Comparison of ENCODE assay signal across 27 cellular contexts in the genomic region with DNA sequence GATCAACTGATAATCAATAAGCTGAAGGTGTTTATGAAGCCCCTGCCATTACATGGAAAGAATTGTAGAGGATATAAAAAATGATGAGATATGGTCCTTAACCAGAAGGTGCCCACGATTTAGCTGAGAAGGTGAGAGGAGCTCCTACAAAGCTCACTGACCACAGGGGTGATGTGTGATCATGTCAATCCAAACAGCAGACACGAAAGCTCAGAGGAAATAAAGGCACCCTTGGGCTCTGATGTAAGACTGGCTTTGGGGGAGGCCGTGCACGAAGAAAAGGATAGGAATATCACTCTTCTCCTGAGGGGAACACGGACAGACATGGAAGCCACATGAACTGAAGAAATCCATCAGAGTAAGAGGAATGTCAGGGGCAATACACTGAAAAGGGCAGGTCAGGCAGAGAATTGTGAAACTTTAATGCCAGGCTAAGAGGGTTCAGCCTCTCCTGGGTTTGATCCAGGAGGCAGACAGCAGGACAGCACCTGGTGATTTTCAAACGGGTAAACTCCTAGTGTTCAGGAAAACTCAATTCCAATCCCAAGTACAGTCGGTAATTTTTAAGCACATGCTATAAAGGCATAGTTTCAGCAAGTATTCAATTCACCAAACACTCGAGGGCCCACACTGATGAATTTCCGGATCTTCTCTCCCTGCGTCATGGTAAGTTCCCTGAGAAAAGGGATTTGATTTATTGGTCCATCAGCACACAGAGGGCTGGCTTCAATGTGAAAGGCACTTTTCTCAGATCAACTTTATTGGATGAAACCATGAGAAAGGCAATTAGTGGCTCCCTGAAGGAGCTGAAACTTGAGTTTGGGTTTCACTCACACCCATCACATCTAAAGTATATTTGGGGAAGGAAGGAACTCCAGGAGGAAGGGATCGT.
A peak's percentile ranks its signal among the peaks of the same experiment; 100 is the strongest.
DNase-seq lines count a peak whose midpoint lies in the region; ATAC-seq, FAIRE-seq and TF ChIP-seq lines count a peak whose summit lies in the region.
"Had no signal": no experiment of that assay in that cellular context is flagged by ENCODE, and none has a peak within 500 bp of the region (broad histone marks: within the 10 kb centered on the region; RNA-seq: fewer than 3 reads in every experiment).

No MANE protein-coding gene starts in this region.

- H3K79me2 ChIP-seq in GM12878 (ENCODE audit: control insufficient read depth, insufficient read depth, low read length) = no peaks in the 10 kb centered on the region

- H3K27ac Mint-ChIP-seq in nephron = peak overlapping the region; percentile 34 to 65 (median 43)
- H3K27ac Mint-ChIP-seq: CD8-positive, alpha-beta memory T cell; T-cell had no signal

- no peaks in the 10 kb centered on the region for H4K20me1 ChIP-seq in GM12878 (ENCODE audit: control insufficient read depth, insufficient read depth)
- H4K20me1 ChIP-seq: BLaER1 treated with 17β-estradiol and CSF1 and Interleukin-3, amounts not matched to agents 10 nM and 100 nM had no signal

- no peak overlapping the region for H2AFZ ChIP-seq in GM12878 (ENCODE audit: control insufficient read depth, low read depth, low read length)

- TF ChIP-seq CTCF in GM12878 (IDR thresholded peaks at IDR 0.05 in 2 of 3, conservative IDR thresholded peaks at IDR 0.05 in 1 of 3; ENCODE audit: control insufficient read depth in 2 of 3, extremely low read depth in 1 of 3, insufficient read depth in 1 of 3, low read depth in 3 of 3, low read length in 3 of 3) (no peak), nephron (IDR thresholded peaks at IDR 0.05; ENCODE audit: unreplicated experiment in 3 of 3) (no peak)

- no TSS peak for BruUV-seq in GM12878 (replicated peaks; lab: Mats Ljungman, UMichigan)

- H3K9me3 Mint-ChIP-seq in nephron = no peaks in the 10 kb centered on the region
- H3K9me3 Mint-ChIP-seq: CD8-positive, alpha-beta memory T cell; H9; T-cell had no signal

- TF ChIP-seq RAD21 in GM12878 (IDR thresholded peaks at IDR 0.05; ENCODE audit: insufficient read depth, low read depth, low read length) = no peak

- H3K27me3 Mint-ChIP-seq in nephron (ENCODE audit: low read depth) = peaks cover 3% of the 10 kb centered on the region

- RAD21 ChIA-PET in GM12878 (lab: Charles Lee; ENCODE audit: unreplicated experiment) = interaction anchor here (1.0 to 18.3 kb wide), 14 partner anchors 10 to 155 kb away, joined by 3 to 382 read pairs (median 7); no protein-coding TSS in a partner anchor

- no peak overlapping the region for H3K4me2 ChIP-seq in GM12878 (ENCODE audit: control insufficient read depth, insufficient read depth)
- H3K4me2 ChIP-seq: SK-N-SH had no signal

- H3K27me3 ChIP-seq in GM12878 (replicated peaks in 1 of 2; ENCODE audit: control insufficient read depth in 2 of 2, insufficient read depth in 2 of 2, low read length in 1 of 2) = no peaks in the 10 kb centered on the region
- H3K27me3 ChIP-seq: BLaER1 treated with 17β-estradiol and CSF1 and Interleukin-3, amounts not matched to agents 10 nM and 100 nM had no signal

- in situ Hi-C loops in GM12878 (cut with MboI) = no loop called here

- peak; percentile 80 for FAIRE-seq in GM12892 (lab: Jason Lieb, UNC)
- FAIRE-seq in GM12878 (lab: Jason Lieb, UNC) = no peak

- WGBS in GM12878 (ENCODE audit: insufficient coverage, insufficient replicate concordance, low lambda C conversion rate, missing lambda C conversion rate) = 63% methylated on average over 11 of the region's 11 CpGs

- peak overlapping the region; percentile 23 for H3K9ac ChIP-seq in GM12878 (ENCODE audit: control insufficient read depth, insufficient read depth, low read length)
- H3K9ac ChIP-seq: BLaER1 treated with 17β-estradiol and CSF1 and Interleukin-3, amounts not matched to agents 10 nM and 100 nM; SK-N-SH had no signal

- H3K36me3 Mint-ChIP-seq in nephron (ENCODE audit: low read depth) = peaks cover 29% of the 10 kb centered on the region
- H3K36me3 Mint-ChIP-seq: T-cell had no signal

- POLR2A ChIA-PET in GM12878 (lab: Charles Lee) = interaction anchor here (0.8 to 8.5 kb wide), 16 partner anchors 9 to 47 kb away, joined by 3 to 104 read pairs (median 7); no protein-coding TSS in a partner anchor

- H3K9me3 ChIP-seq in GM12878 (replicated peaks; ENCODE audit: control insufficient read depth, insufficient read depth, low read length) = peaks cover 3% of the 10 kb centered on the region; the same call in 2 of the 3 replicates
- H3K9me3 ChIP-seq: BLaER1 treated with 17β-estradiol and CSF1 and Interleukin-3, amounts not matched to agents 10 nM and 100 nM; SK-N-SH had no signal

- intact Hi-C loops in GM12878 (cut with micrococcal nuclease; ENCODE audit: unreplicated experiment) = no loop called here

- H3K27ac ChIP-seq in GM12878 (ENCODE audit: control insufficient read depth, insufficient read depth) = peak overlapping the region; percentile 78
- H3K27ac ChIP-seq: BLaER1 treated with 17β-estradiol and CSF1 and Interleukin-3, amounts not matched to agents 10 nM and 100 nM; HL-60 had no signal

- SMC1A ChIA-PET in GM12878 (lab: Charles Lee; ENCODE audit: uncharacterized antibody, unreplicated experiment) = interaction anchor here (0.7 to 16.0 kb wide), 15 partner anchors 8 to 260 kb away, joined by 3 to 399 read pairs (median 5); no protein-coding TSS in a partner anchor

- TF ChIP-seq EP300 in GM12878 (IDR thresholded peaks at IDR 0.05; ENCODE audit: borderline replicate concordance in 1 of 2, control insufficient read depth in 1 of 2, low read depth in 2 of 2, low read length in 2 of 2) = peak in 1 of 2 experiments; percentile 20; a peak in 2 of 4 replicates

- peak; percentile 17 for ATAC-seq in GM21390 (IDR thresholded peaks at IDR 0.05; ENCODE audit: unreplicated experiment)
- ATAC-seq in GM12878 = peak; percentile 60
- no peak for ATAC-seq in SK-N-SH treated with all-trans-retinoic acid at 6 μM for 48 hours
- no peak for ATAC-seq in HG02798 (IDR thresholded peaks at IDR 0.05; ENCODE audit: poor library complexity, unreplicated experiment)
- ATAC-seq: T-cell had no signal

- no peak overlapping the region for H3K4me3 Mint-ChIP-seq in nephron
- H3K4me3 Mint-ChIP-seq: CD8-positive, alpha-beta memory T cell; H9; T-cell had no signal

- peaks cover 74% of the 10 kb centered on the region for H3K4me1 ChIP-seq in GM12878 (ENCODE audit: control insufficient read depth, insufficient read depth, low read length)

- TF ChIP-seq POLR2A in GM12892 (IDR thresholded peaks at IDR 0.05; ENCODE audit: low read depth, low read length) (no peak), GM12878 (IDR thresholded peaks at IDR 0.05; ENCODE audit: low read depth, low read length) (no peak)

- H3K36me3 ChIP-seq in GM12878 (ENCODE audit: control insufficient read depth in 2 of 2, insufficient read depth in 2 of 2, low read length in 1 of 2) = no peaks in the 10 kb centered on the region
- H3K36me3 ChIP-seq: BLaER1 treated with 17β-estradiol and CSF1 and Interleukin-3, amounts not matched to agents 10 nM and 100 nM had no signal

- CTCF ChIA-PET in GM12878 (lab: Yijun Ruan, JAX) = interaction anchor here (0.8 to 3.2 kb wide), 8 partner anchors 9 to 91 kb away, joined by 3 to 16 read pairs (median 3); no protein-coding TSS in a partner anchor

- peaks cover 61% of the 10 kb centered on the region for H3K4me1 Mint-ChIP-seq in nephron
- H3K4me1 Mint-ChIP-seq: CD8-positive, alpha-beta memory T cell had no signal

- no peak overlapping the region for H3K4me3 ChIP-seq in GM12878
- H3K4me3 ChIP-seq: BLaER1 treated with 17β-estradiol and CSF1 and Interleukin-3, amounts not matched to agents 10 nM and 100 nM had no signal

- DNase-seq in GM12892 (ENCODE audit: insufficient read length) (no peak), GM12878 (ENCODE audit: low read depth, low spot score) (peak; percentile 57), T-helper 2 cell (no peak), CD1c-positive myeloid dendritic cell (ENCODE audit: extremely low spot score) (no peak)
- DNase-seq: CD8-positive, alpha-beta memory T cell; DMS53; EL; H9; IMR-90; Karpas-422; NCI-H1092; NCI-H1436 treated with DMSO at 0.1 percent for 48 hours; NCI-H2029 treated with DMSO at 0.1 percent for 48 hours; NCI-H510A; NCI-H748 treated with DMSO at 0.1 percent for 48 hours; NK-92 treated with Interleukin-12 subunit alpha and Interleukin-12 subunit beta, amount 100 ng/mL, for 24 hours; OCI-M1; RPMI8226; SHP77 treated with DMSO at 0.1 percent for 48 hours; SK-N-SH; T-cell had no signal

TF ChIP-seq in GM12878, 131 proteins besides CTCF, POLR2A, EP300 and RAD21 (continues in another document):
- TF ChIP-seq RB1 (IDR thresholded peaks at IDR 0.05; ENCODE audit: borderline replicate concordance) (no peak), SIN3A (IDR thresholded peaks at IDR 0.05; ENCODE audit: low read depth, low read length) (no peak), ZNF24 (IDR thresholded peaks at IDR 0.05) (no peak), ZNF217 (IDR thresholded peaks at IDR 0.05) (no peak), NFXL1 (IDR thresholded peaks at IDR 0.05; ENCODE audit: borderline replicate concordance) (no peak), IKZF1 (conservative IDR thresholded peaks at IDR 0.05) (0 out of 2 replicates have a peak, but pooled peaks have one; percentile 67), YY1 (IDR thresholded peaks at IDR 0.05; ENCODE audit: low read depth, low read length) (no peak), NBN (IDR thresholded peaks at IDR 0.05) (no peak), TBL1XR1 (IDR thresholded peaks at IDR 0.05; ENCODE audit: low read depth, low read length) (no peak), JUNB (IDR thresholded peaks at IDR 0.05) (no peak)

TF ChIP-seq in SK-N-SH treated with all-trans-retinoic acid at 6 μM for 48 hours, 23 proteins besides CTCF, POLR2A, EP300 and RAD21 (continues in another document):
- TF ChIP-seq ZFP30 (CRISPR knock-in tag; IDR thresholded peaks at IDR 0.05) (no peak), GLIS3 (CRISPR knock-in tag; IDR thresholded peaks at IDR 0.05) (no peak)

Comparison
In these comparisons a context has a peak if more than half of its experiments do, and no peak if none do; other contexts are left out.
1. ATAC-seq: peak in GM21390 (single experiment) and GM12878 (single experiment); none in SK-N-SH treated with all-trans-retinoic acid at 6 μM for 48 hours (single experiment) and HG02798 (single experiment).